8 cellular contexts compared by ENCODE assay signal in genomic region chr6:26457407-26457795, GRCh38. TPM values are rescaled to one million over a fixed set of nuclear protein-coding genes. Genes with fewer than 3 reads are reported as not detected.
A peak's percentile ranks its signal among the peaks of the same experiment; 100 is the strongest.
DNase-seq lines count a peak whose midpoint lies in the region; ATAC-seq, FAIRE-seq and TF ChIP-seq lines count a peak whose summit lies in the region.

No MANE protein-coding gene starts in this region.

- no peak overlapping the region for H3K27ac ChIP-seq in SU-DHL-6 (ENCODE audit: low read depth, low read length)
- peak overlapping the region; percentile 91 to 99 (median 94) for H3K27ac ChIP-seq in esophagus squamous epithelium

- FAIRE-seq in RCC 7860 (lab: Jason Lieb, UNC), result no peak

- H3K4me1 ChIP-seq in esophagus squamous epithelium, result peaks cover 12 to 48% (median 41%) of the 10 kb centered on the region in 3 donors

- peak overlapping the region; percentile 87 for H3K4me3 ChIP-seq in SU-DHL-6 (ENCODE audit: insufficient read depth, low read length, poor library complexity, severe bottlenecking)
- H3K4me3 ChIP-seq in esophagus squamous epithelium, result peak overlapping the region; percentile 68 to 94 (median 80)

- intact Hi-C loops in esophagus squamous epithelium (cut with DNase I), result no loop called here

- no peaks in the 10 kb centered on the region for H3K27me3 Mint-ChIP-seq in T-helper 1 cell treated with Interleukin-12 subunit alpha and Interleukin-12 subunit beta and Interleukin-4 antibody, amounts not matched to agents 30 μg/mL and 1 μg/mL, for 36 hours (ENCODE audit: low read depth)

- peak; percentile 12 for ATAC-seq in HG02943 (IDR thresholded peaks at IDR 0.05; ENCODE audit: low read depth, unreplicated experiment)

- peaks cover 35% of the 10 kb centered on the region for H3K36me3 Mint-ChIP-seq in T-helper 1 cell treated with Interleukin-12 subunit alpha and Interleukin-12 subunit beta and Interleukin-4 antibody, amounts not matched to agents 30 μg/mL and 1 μg/mL, for 36 hours (ENCODE audit: low read depth)

- H3K27me3 ChIP-seq in SU-DHL-6 (ENCODE audit: low read length) (no peaks in the 10 kb centered on the region), esophagus squamous epithelium (no peaks in the 10 kb centered on the region)

- peaks cover 35% of the 10 kb centered on the region for H3K79me2 ChIP-seq in SU-DHL-6 (ENCODE audit: insufficient read depth, low read length)

- peak overlapping the region; percentile 95 for H3K27ac Mint-ChIP-seq in T-helper 1 cell treated with Interleukin-12 subunit alpha and Interleukin-12 subunit beta and Interleukin-4 antibody, amounts not matched to agents 30 μg/mL and 1 μg/mL, for 36 hours

- DNase-seq in T-helper 1 cell (no peak), esophagus squamous epithelium (lab: John Stamatoyannopoulos, UW) (no peak), nucleus accumbens (lab: John Stamatoyannopoulos, UW) (peak in 32 of 56 donors; percentile 10 to 80 (median 44)), ureter (ENCODE audit: low spot score) (no peak), RCC 7860 (ENCODE audit: low spot score) (no peak)

- peak overlapping the region; percentile 85 for H3K9ac ChIP-seq in SU-DHL-6 (ENCODE audit: low read length)

- peaks cover 39% of the 10 kb centered on the region for H3K4me1 Mint-ChIP-seq in T-helper 1 cell treated with Interleukin-12 subunit alpha and Interleukin-12 subunit beta and Interleukin-4 antibody, amounts not matched to agents 30 μg/mL and 1 μg/mL, for 36 hours (ENCODE audit: low read depth)

- no peaks in the 10 kb centered on the region for H3K9me2 ChIP-seq in SU-DHL-6 (replicated peaks; ENCODE audit: insufficient read depth, low read length)

- peak overlapping the region; percentile 58 for H3K4me2 ChIP-seq in SU-DHL-6 (ENCODE audit: low read depth, low read length, poor library complexity, severe bottlenecking)

- H3K9me3 ChIP-seq in SU-DHL-6 (ENCODE audit: insufficient read depth, low read length), result no peaks in the 10 kb centered on the region
- no peaks in the 10 kb centered on the region for H3K9me3 ChIP-seq in esophagus squamous epithelium

- no peaks in the 10 kb centered on the region for H4K20me1 ChIP-seq in SU-DHL-6 (ENCODE audit: low read depth, low read length)

- H3K4me3 Mint-ChIP-seq in T-helper 1 cell treated with Interleukin-12 subunit alpha and Interleukin-12 subunit beta and Interleukin-4 antibody, amounts not matched to agents 30 μg/mL and 1 μg/mL, for 36 hours, result peak overlapping the region; percentile 98

- 6 to 9% methylated on average over 5 to 8 of the region's 8 CpGs for WGBS in esophagus squamous epithelium, 2 donors

- peaks cover 15% of the 10 kb centered on the region; the same call in 1 of the 2 replicates for H3K36me3 ChIP-seq in SU-DHL-6 (ENCODE audit: low read length)
- H3K36me3 ChIP-seq in esophagus squamous epithelium, result peaks cover 2 to 30% (median 6%) of the 10 kb centered on the region in 3 donors

- TF ChIP-seq CTCF in SU-DHL-6 (IDR thresholded peaks at IDR 0.05; ENCODE audit: insufficient read depth, low read length, poor library complexity, severe bottlenecking) (no peak), esophagus squamous epithelium (IDR thresholded peaks at IDR 0.05) (no peak)

- no peaks in the 10 kb centered on the region for H3F3A ChIP-seq in SU-DHL-6 (ENCODE audit: insufficient read depth)

- H2AFZ ChIP-seq in SU-DHL-6 (ENCODE audit: low read depth, low read length, severe bottlenecking), result peak overlapping the region; percentile 87

- H3K9me3 Mint-ChIP-seq in T-helper 1 cell treated with Interleukin-12 subunit alpha and Interleukin-12 subunit beta and Interleukin-4 antibody, amounts not matched to agents 30 μg/mL and 1 μg/mL, for 36 hours, result no peaks in the 10 kb centered on the region

- TF ChIP-seq POLR2A in esophagus squamous epithelium (IDR thresholded peaks at IDR 0.05), result no peak

RNA-seq across cellular contexts. Expression of gene BTN2A1, which starts 0.4 kb away (rescaled TPM):
- 10 to 100 TPM in 1 of 4 donors, 1 to 10 TPM in 3; 5.9 to 11.4 (median 7.8) TPM for total RNA-seq in esophagus squamous epithelium
- total RNA-seq in ureter, result 24.7 TPM

RNA-seq across cellular contexts. Expression of gene BTN3A3, which starts 17.1 kb away (rescaled TPM):
- total RNA-seq in esophagus squamous epithelium (10 to 100 TPM in 2 of 4 donors, 1 to 10 TPM in 2; 2.2 to 12.3 (median 7.9) TPM), ureter (13.9 TPM)

RNA-seq across cellular contexts. Expression of gene BTN1A1, which starts 42.7 kb away (rescaled TPM):
- total RNA-seq in esophagus squamous epithelium (not detected), ureter (not detected)

RNA-seq across cellular contexts. Expression of gene BTN3A1, which starts 55.3 kb away (rescaled TPM):
- total RNA-seq in esophagus squamous epithelium (10 to 100 TPM in 2 of 4 donors, 1 to 10 TPM in 2; 4.2 to 14.4 (median 8.0) TPM), ureter (26.2 TPM)

Comparison
In these comparisons a context has a peak if more than half of its experiments do, and no peak if none do; other contexts are left out.
1. DNase-seq: peak in nucleus accumbens (32 of 56); none in T-helper 1 cell (0 of 5), esophagus squamous epithelium (single experiment), ureter (single experiment) and RCC 7860 (single experiment).